In genomic region chr5:39138892-39139291, GRCh38 we compare ENCODE assay signal across 11 cellular contexts.
DNase-seq lines count a peak whose midpoint lies in the region; ATAC-seq and TF ChIP-seq lines count a peak whose summit lies in the region.
"Had no signal": no experiment of that assay in that cellular context is flagged by ENCODE, and none has a peak within 500 bp of the region (broad histone marks: within the 10 kb centered on the region; RNA-seq: fewer than 3 reads in every experiment).

No MANE protein-coding gene starts in this region.

- peak; percentile 46 for ATAC-seq in activated T-helper 17 cell treated with anti-CD3 and anti-CD28 coated beads, Interleukin-2, amount 50 U/mL, for 72 hours (replicated peaks)
- no peak for ATAC-seq in GM19463 (IDR thresholded peaks at IDR 0.05; ENCODE audit: unreplicated experiment)
- no peak for ATAC-seq in HG02870 (IDR thresholded peaks at IDR 0.05; ENCODE audit: unreplicated experiment)

- H3K36me3 Mint-ChIP-seq in activated T-helper 17 cell treated with anti-CD3 and anti-CD28 coated beads, Interleukin-2, amount 50 U/mL, for 72 hours (ENCODE audit: low read depth): peaks cover 42% of the 10 kb centered on the region
- no peaks in the 10 kb centered on the region for H3K36me3 Mint-ChIP-seq in glutamatergic neuron (ENCODE audit: unreplicated experiment)

- no peak overlapping the region for H3K27ac Mint-ChIP-seq in activated T-helper 17 cell treated with anti-CD3 and anti-CD28 coated beads, Interleukin-2, amount 50 U/mL, for 72 hours
- H3K27ac Mint-ChIP-seq in glutamatergic neuron (ENCODE audit: unreplicated experiment): no peak overlapping the region
- H3K27ac Mint-ChIP-seq: endodermal cell had no signal

- no peaks in the 10 kb centered on the region for H3K27me3 ChIP-seq in ACC112 (ENCODE audit: insufficient read depth, low read length)

- no peaks in the 10 kb centered on the region for H3K79me2 ChIP-seq in ACC112 (ENCODE audit: control insufficient read depth, insufficient read depth, low read length, unreplicated experiment)

- H3K4me1 Mint-ChIP-seq in activated T-helper 17 cell treated with anti-CD3 and anti-CD28 coated beads, Interleukin-2, amount 50 U/mL, for 72 hours: peaks cover 20% of the 10 kb centered on the region
- no peaks in the 10 kb centered on the region for H3K4me1 Mint-ChIP-seq in glutamatergic neuron (ENCODE audit: low read depth, unreplicated experiment)
- H3K4me1 Mint-ChIP-seq: endodermal cell had no signal

- no peaks in the 10 kb centered on the region for H3K27me3 Mint-ChIP-seq in activated T-helper 17 cell treated with anti-CD3 and anti-CD28 coated beads, Interleukin-2, amount 50 U/mL, for 72 hours
- no peaks in the 10 kb centered on the region for H3K27me3 Mint-ChIP-seq in glutamatergic neuron (ENCODE audit: unreplicated experiment)

- H3K27ac ChIP-seq in ACC112 (ENCODE audit: low read depth, low read length): peak overlapping the region; percentile 86

- peaks cover 30% of the 10 kb centered on the region for H3K4me1 ChIP-seq in ACC112 (ENCODE audit: control insufficient read depth, insufficient read depth, low read length, unreplicated experiment)

- no peaks in the 10 kb centered on the region for H3K36me3 ChIP-seq in ACC112 (ENCODE audit: insufficient read depth, low read length)

- no peak overlapping the region for H3K4me3 ChIP-seq in ACC112 (ENCODE audit: low read depth, low read length)

- H2AFZ ChIP-seq in ACC112 (ENCODE audit: low read length, unreplicated experiment): no peak overlapping the region

- H3K4me3 Mint-ChIP-seq in activated T-helper 17 cell treated with anti-CD3 and anti-CD28 coated beads, Interleukin-2, amount 50 U/mL, for 72 hours: peak overlapping the region; percentile 55
- no peak overlapping the region for H3K4me3 Mint-ChIP-seq in glutamatergic neuron (ENCODE audit: unreplicated experiment)
- H3K4me3 Mint-ChIP-seq: endodermal cell had no signal

- DNase-seq in GM04503 (ENCODE audit: low read depth) (peak; percentile 21), fibroblast of the conjunctiva (ENCODE audit: low read depth) (peak; percentile 44), glutamatergic neuron (no peak), NCI-H2227 treated with DMSO at 0.1 percent for 48 hours (lab: John Stamatoyannopoulos, UW) (no peak)
- DNase-seq: endodermal cell, NCI-H1417, NCI-H526 had no signal

- no peak for TF ChIP-seq CTCF in glutamatergic neuron (IDR thresholded peaks at IDR 0.05; ENCODE audit: partially characterized antibody, unreplicated experiment)

- no peaks in the 10 kb centered on the region for H3K9me3 Mint-ChIP-seq in activated T-helper 17 cell treated with anti-CD3 and anti-CD28 coated beads, Interleukin-2, amount 50 U/mL, for 72 hours
- no peaks in the 10 kb centered on the region for H3K9me3 Mint-ChIP-seq in glutamatergic neuron (ENCODE audit: unreplicated experiment)
- H3K9me3 Mint-ChIP-seq: endodermal cell had no signal

Comparison
In these comparisons a context has a peak if more than half of its experiments do, and no peak if none do; other contexts are left out.
1. DNase-seq: peak in GM04503 (single experiment) and fibroblast of the conjunctiva (single experiment); none in glutamatergic neuron (single experiment) and NCI-H2227 treated with DMSO at 0.1 percent for 48 hours (single experiment).